In genomic region chr21:17779486-17779885, GRCh38 we compare ENCODE assay signal across 15 cellular contexts. TPM values are rescaled to one million over a fixed set of nuclear protein-coding genes. Genes with fewer than 3 reads are reported as not detected.
DNase-seq lines count a peak whose midpoint lies in the region; ATAC-seq lines count a peak whose summit lies in the region.
"Had no signal": no experiment of that assay in that cellular context is flagged by ENCODE, and none has a peak within 500 bp of the region (broad histone marks: within the 10 kb centered on the region; RNA-seq: fewer than 3 reads in every experiment).

No MANE protein-coding gene starts in this region.

- intact Hi-C loops in activated CD4-positive, alpha-beta memory T cell treated with anti-CD3 and anti-CD28 coated beads for 36 hours (cut with micrococcal nuclease): no loop called here

- H3K4me3 Mint-ChIP-seq in activated CD4-positive, alpha-beta memory T cell treated with anti-CD3 and anti-CD28 coated beads, Interleukin-2, amount 10 ng/mL, durations not matched to agents 7 days and 5 days: no peak overlapping the region
- no peak overlapping the region for H3K4me3 Mint-ChIP-seq in activated CD4-positive, alpha-beta memory T cell treated with anti-CD3 and anti-CD28 coated beads for 36 hours
- H3K4me3 Mint-ChIP-seq in central memory CD8-positive, alpha-beta T cell: no peak overlapping the region
- H3K4me3 Mint-ChIP-seq: nephron had no signal

- no peak overlapping the region for H3K4me3 ChIP-seq in skeletal muscle cell (ENCODE audit: low read depth, low read length)
- H3K4me3 ChIP-seq: A549, left ventricle myocardium inferior, suprapubic skin had no signal

- H3K27ac Mint-ChIP-seq in activated CD4-positive, alpha-beta memory T cell treated with anti-CD3 and anti-CD28 coated beads, Interleukin-2, amount 10 ng/mL, durations not matched to agents 7 days and 5 days: peak overlapping the region; percentile 93
- H3K27ac Mint-ChIP-seq in activated CD4-positive, alpha-beta memory T cell treated with anti-CD3 and anti-CD28 coated beads for 36 hours: no peak overlapping the region
- peak overlapping the region; percentile 89 for H3K27ac Mint-ChIP-seq in central memory CD8-positive, alpha-beta T cell (ENCODE audit: low read depth)
- H3K27ac Mint-ChIP-seq: activated T-helper 2 cell treated with anti-CD3 and anti-CD28 coated beads, Interferon-gamma antibody, Interleukin-2, Interleukin-4, amounts not matched to agents 10 μg/mL and 5 μg/mL and 100 μg/mL, durations not matched to agents 14 hours and 24 hours and 36 hours; nephron had no signal

- CTCF ChIA-PET in activated CD4-positive, alpha-beta memory T cell treated with anti-CD3 and anti-CD28 coated beads, Interleukin-2, amount 10 ng/mL, durations not matched to agents 7 days and 5 days (lab: Charles Lee): interaction anchor here (0.8 kb wide), 1 partner anchor 39 kb away, joined by 3 read pairs; no protein-coding TSS in a partner anchor
- CTCF ChIA-PET in activated CD4-positive, alpha-beta memory T cell treated with anti-CD3 and anti-CD28 coated beads for 36 hours (lab: Charles Lee): no interaction called here

- POLR2A ChIA-PET in activated CD4-positive, alpha-beta memory T cell treated with anti-CD3 and anti-CD28 coated beads, Interleukin-2, amount 10 ng/mL, durations not matched to agents 7 days and 5 days (lab: Charles Lee): interaction anchor here (1.1 to 5.9 kb wide), 3 partner anchors 14 to 166 kb away, joined by 4 to 110 read pairs (median 11); no protein-coding TSS in a partner anchor
- POLR2A ChIA-PET in activated CD4-positive, alpha-beta memory T cell treated with anti-CD3 and anti-CD28 coated beads for 36 hours (lab: Charles Lee): no interaction called here

- peaks cover 45% of the 10 kb centered on the region for H3K36me3 Mint-ChIP-seq in activated CD4-positive, alpha-beta memory T cell treated with anti-CD3 and anti-CD28 coated beads, Interleukin-2, amount 10 ng/mL, durations not matched to agents 7 days and 5 days (ENCODE audit: low read depth)
- H3K36me3 Mint-ChIP-seq in activated CD4-positive, alpha-beta memory T cell treated with anti-CD3 and anti-CD28 coated beads for 36 hours: peaks cover 5% of the 10 kb centered on the region
- H3K36me3 Mint-ChIP-seq in central memory CD8-positive, alpha-beta T cell (ENCODE audit: insufficient read depth): peaks cover 12% of the 10 kb centered on the region

- H3K9me3 Mint-ChIP-seq in activated CD4-positive, alpha-beta memory T cell treated with anti-CD3 and anti-CD28 coated beads, Interleukin-2, amount 10 ng/mL, durations not matched to agents 7 days and 5 days: no peaks in the 10 kb centered on the region
- no peaks in the 10 kb centered on the region for H3K9me3 Mint-ChIP-seq in activated CD4-positive, alpha-beta memory T cell treated with anti-CD3 and anti-CD28 coated beads for 36 hours
- peaks cover 1% of the 10 kb centered on the region for H3K9me3 Mint-ChIP-seq in central memory CD8-positive, alpha-beta T cell

- no peak for ATAC-seq in central memory CD8-positive, alpha-beta T cell (replicated peaks; ENCODE audit: extremely low read depth, poor library complexity, severe bottlenecking)
- no peak for ATAC-seq in GM18870 (IDR thresholded peaks at IDR 0.05; ENCODE audit: unreplicated experiment)
- ATAC-seq: A549 had no signal

- H3K4me1 Mint-ChIP-seq in activated CD4-positive, alpha-beta memory T cell treated with anti-CD3 and anti-CD28 coated beads, Interleukin-2, amount 10 ng/mL, durations not matched to agents 7 days and 5 days: peaks cover 85% of the 10 kb centered on the region
- peaks cover 82% of the 10 kb centered on the region for H3K4me1 Mint-ChIP-seq in activated CD4-positive, alpha-beta memory T cell treated with anti-CD3 and anti-CD28 coated beads for 36 hours (ENCODE audit: low read depth)
- peaks cover 67% of the 10 kb centered on the region for H3K4me1 Mint-ChIP-seq in central memory CD8-positive, alpha-beta T cell
- H3K4me1 Mint-ChIP-seq: nephron had no signal

- H3K27me3 Mint-ChIP-seq in activated CD4-positive, alpha-beta memory T cell treated with anti-CD3 and anti-CD28 coated beads, Interleukin-2, amount 10 ng/mL, durations not matched to agents 7 days and 5 days: no peaks in the 10 kb centered on the region
- H3K27me3 Mint-ChIP-seq in activated CD4-positive, alpha-beta memory T cell treated with anti-CD3 and anti-CD28 coated beads for 36 hours: no peaks in the 10 kb centered on the region
- H3K27me3 Mint-ChIP-seq in central memory CD8-positive, alpha-beta T cell: no peaks in the 10 kb centered on the region

- DNase-seq in activated CD4-positive, alpha-beta memory T cell treated with anti-CD3 and anti-CD28 coated beads, Interleukin-2, amount 10 ng/mL, durations not matched to agents 7 days and 5 days: no peak
- no peak for DNase-seq in activated CD4-positive, alpha-beta memory T cell treated with anti-CD3 and anti-CD28 coated beads for 36 hours
- DNase-seq in NOMO-1 treated with dmso at 0.1 percent for 144 hours (lab: John Stamatoyannopoulos, UW; ENCODE audit: unreplicated experiment): peak; percentile 30
- DNase-seq in central memory CD8-positive, alpha-beta T cell (ENCODE audit: low spot score in 2 of 2): no peak
- peak; percentile 6 for DNase-seq in skeletal muscle cell (ENCODE audit: low read depth)
- DNase-seq in NCI-H524 (lab: John Stamatoyannopoulos, UW): no peak
- DNase-seq in NCI-H146 (lab: John Stamatoyannopoulos, UW): no peak
- DNase-seq: activated CD4-positive, alpha-beta T cell treated with anti-CD3 and anti-CD28 coated beads for 48 hours; left ventricle myocardium inferior; NCI-H2081 had no signal

RNA-seq across cellular contexts. Expression of gene C21orf91, which starts 39.7 kb away (rescaled TPM):
- total RNA-seq in activated CD4-positive, alpha-beta memory T cell treated with anti-CD3 and anti-CD28 coated beads, Interleukin-2, amount 10 ng/mL, durations not matched to agents 7 days and 5 days: 10 to 100 TPM; 55.9 to 57.1 TPM
- 10 to 100 TPM; 23.6 to 24.1 TPM for total RNA-seq in activated CD4-positive, alpha-beta memory T cell treated with anti-CD3 and anti-CD28 coated beads for 36 hours

Comparison
In these comparisons a context has a peak if more than half of its experiments do, and no peak if none do; other contexts are left out.
1. DNase-seq: peak in NOMO-1 treated with dmso at 0.1 percent for 144 hours (single experiment) and skeletal muscle cell (single experiment); none in activated CD4-positive, alpha-beta memory T cell treated with anti-CD3 and anti-CD28 coated beads, Interleukin-2, amount 10 ng/mL, durations not matched to agents 7 days and 5 days (single experiment), activated CD4-positive, alpha-beta memory T cell treated with anti-CD3 and anti-CD28 coated beads for 36 hours (single experiment), central memory CD8-positive, alpha-beta T cell (0 of 2), NCI-H524 (0 of 2) and NCI-H146 (single experiment).